ENCODE assay signal across 6 cellular contexts in genomic region chr9:35748239-35748857, GRCh38. TPM values are rescaled to one million over a fixed set of nuclear protein-coding genes. Genes with fewer than 3 reads are reported as not detected.
A peak's percentile ranks its signal among the peaks of the same experiment; 100 is the strongest.
DNase-seq lines count a peak whose midpoint lies in the region; ATAC-seq and TF ChIP-seq lines count a peak whose summit lies in the region.

No MANE protein-coding gene starts in this region.

- peaks cover 40% of the 10 kb centered on the region for H3K36me3 ChIP-seq in effector memory CD4-positive, alpha-beta T cell (ENCODE audit: control insufficient read depth, insufficient read depth, low read length)
- peaks cover 2 to 45% of the 10 kb centered on the region in 2 donors for H3K36me3 ChIP-seq in gastrocnemius medialis

- TF ChIP-seq POLR2A in gastrocnemius medialis (IDR thresholded peaks at IDR 0.05) = no peak

- H3K4me3 Mint-ChIP-seq in activated T-cell treated with anti-CD3 and anti-CD28 coated beads, Interleukin-2, amount 50 U/mL, for 4 hours = peak overlapping the region; percentile 90

- H3K4me3 ChIP-seq in effector memory CD4-positive, alpha-beta T cell (ENCODE audit: insufficient read depth, low read depth, low read length, poor library complexity, severe bottlenecking) = peak overlapping the region; percentile 91
- peak overlapping the region; percentile 81 to 99 (median 85) for H3K4me3 ChIP-seq in gastrocnemius medialis

- H3K27ac ChIP-seq in effector memory CD4-positive, alpha-beta T cell (ENCODE audit: insufficient read depth, low read length, poor library complexity, severe bottlenecking) = peak overlapping the region; percentile 80
- H3K27ac ChIP-seq in gastrocnemius medialis = peak overlapping the region; percentile 88 to 97 (median 94)

- no peaks in the 10 kb centered on the region for H3K27me3 Mint-ChIP-seq in activated T-cell treated with anti-CD3 and anti-CD28 coated beads, Interleukin-2, amount 50 U/mL, for 4 hours (ENCODE audit: low read depth)

- no peaks in the 10 kb centered on the region for H3K9me3 ChIP-seq in effector memory CD4-positive, alpha-beta T cell (ENCODE audit: control insufficient read depth, low read length)
- no peaks in the 10 kb centered on the region for H3K9me3 ChIP-seq in gastrocnemius medialis

- peaks cover 46% of the 10 kb centered on the region for H3K4me1 Mint-ChIP-seq in activated T-cell treated with anti-CD3 and anti-CD28 coated beads, Interleukin-2, amount 50 U/mL, for 4 hours (ENCODE audit: low read depth)

- H3K4me1 ChIP-seq in effector memory CD4-positive, alpha-beta T cell (ENCODE audit: control insufficient read depth, insufficient read depth, low read length, poor library complexity, severe bottlenecking) = peaks cover 36% of the 10 kb centered on the region
- peaks cover 41 to 49% of the 10 kb centered on the region in 2 donors for H3K4me1 ChIP-seq in gastrocnemius medialis

- intact Hi-C loops in gastrocnemius medialis (cut with DNase I; ENCODE audit: low total_unique reads) = no loop called here

- no peaks in the 10 kb centered on the region for H3K9me3 Mint-ChIP-seq in activated T-cell treated with anti-CD3 and anti-CD28 coated beads, Interleukin-2, amount 50 U/mL, for 4 hours

- H3K36me3 Mint-ChIP-seq in activated T-cell treated with anti-CD3 and anti-CD28 coated beads, Interleukin-2, amount 50 U/mL, for 4 hours (ENCODE audit: insufficient read depth) = peaks cover 22% of the 10 kb centered on the region

- H3K27me3 ChIP-seq in effector memory CD4-positive, alpha-beta T cell (replicated peaks; ENCODE audit: control insufficient read depth, insufficient read depth, low read length, poor library complexity, severe bottlenecking) = no peaks in the 10 kb centered on the region
- no peaks in the 10 kb centered on the region for H3K27me3 ChIP-seq in gastrocnemius medialis

- TF ChIP-seq CTCF in gastrocnemius medialis (IDR thresholded peaks at IDR 0.05 in 4 of 5, conservative IDR thresholded peaks at IDR 0.05 in 1 of 5) = no peak

- no peak for DNase-seq in activated T-cell treated with anti-CD3 and anti-CD28 coated beads, Interleukin-2, amount 50 U/mL, for 4 hours
- no peak for DNase-seq in activated T-cell treated with anti-CD3 and anti-CD28 coated beads for 4 hours
- DNase-seq in effector memory CD4-positive, alpha-beta T cell = no peak
- DNase-seq in gastrocnemius medialis = peak in 1 of 2 donors; percentile 28
- DNase-seq in NCI-H1694 treated with DMSO at 0.1 percent for 48 hours (lab: John Stamatoyannopoulos, UW) = no peak

- in situ Hi-C loops in gastrocnemius medialis (cut with MboI; ENCODE audit: low sequenced_read_pairs in 4 of 4) = loop anchor here in 1 of 4 donors (25.0 kb wide), 1 partner anchor 261 kb away; the partner anchor contains the start of gene RUSC2

- ATAC-seq in activated T-cell treated with anti-CD3 and anti-CD28 coated beads, Interleukin-2, amount 50 U/mL, for 4 hours = peak in 1 of 2 donors; percentile 2
- peak; percentile 15 to 24 for ATAC-seq in gastrocnemius medialis
- no peak for ATAC-seq in GM19455 (IDR thresholded peaks at IDR 0.05; ENCODE audit: unreplicated experiment)

RNA-seq across cellular contexts. Expression of gene GBA2, which starts 0.7 kb away (rescaled TPM):
- 10 to 100 TPM; 29.9 to 34.8 (median 33.2) TPM for total RNA-seq in activated T-cell treated with anti-CD3 and anti-CD28 coated beads, Interleukin-2, amount 50 U/mL, for 4 hours
- 10 to 100 TPM; 47.3 to 63.2 (median 51.4) TPM for total RNA-seq in gastrocnemius medialis

RNA-seq across cellular contexts. Expression of gene RGP1, which starts 0.7 kb away (rescaled TPM):
- total RNA-seq in activated T-cell treated with anti-CD3 and anti-CD28 coated beads, Interleukin-2, amount 50 U/mL, for 4 hours = 10 to 100 TPM; 14.3 to 15.3 (median 14.6) TPM
- 10 to 100 TPM; 22.0 to 41.1 (median 36.3) TPM for total RNA-seq in gastrocnemius medialis

RNA-seq across cellular contexts. Expression of gene MSMP, which starts 5.7 kb away (rescaled TPM):
- total RNA-seq in activated T-cell treated with anti-CD3 and anti-CD28 coated beads, Interleukin-2, amount 50 U/mL, for 4 hours = 1 to 10 TPM in 1 of 3 donors, under 1 TPM in 2; 0.84 to 1.4 (median 0.86) TPM
- total RNA-seq in gastrocnemius medialis = not detected

RNA-seq across cellular contexts. Expression of gene CREB3, which starts 15.9 kb away (rescaled TPM):
- total RNA-seq in activated T-cell treated with anti-CD3 and anti-CD28 coated beads, Interleukin-2, amount 50 U/mL, for 4 hours = 10 to 100 TPM; 22.9 to 27.5 (median 23.6) TPM
- total RNA-seq in gastrocnemius medialis = 10 to 100 TPM; 17.8 to 39.6 (median 26.2) TPM

RNA-seq across cellular contexts. Expression of gene TLN1, which starts 16.4 kb away (rescaled TPM):
- total RNA-seq in activated T-cell treated with anti-CD3 and anti-CD28 coated beads, Interleukin-2, amount 50 U/mL, for 4 hours = 100 to 1,000 TPM; 210 to 252 (median 230) TPM
- total RNA-seq in gastrocnemius medialis = 100 to 1,000 TPM; 106 to 256 (median 186) TPM
